Comparison of ENCODE assay signal across 18 cellular contexts in the genomic region with DNA sequence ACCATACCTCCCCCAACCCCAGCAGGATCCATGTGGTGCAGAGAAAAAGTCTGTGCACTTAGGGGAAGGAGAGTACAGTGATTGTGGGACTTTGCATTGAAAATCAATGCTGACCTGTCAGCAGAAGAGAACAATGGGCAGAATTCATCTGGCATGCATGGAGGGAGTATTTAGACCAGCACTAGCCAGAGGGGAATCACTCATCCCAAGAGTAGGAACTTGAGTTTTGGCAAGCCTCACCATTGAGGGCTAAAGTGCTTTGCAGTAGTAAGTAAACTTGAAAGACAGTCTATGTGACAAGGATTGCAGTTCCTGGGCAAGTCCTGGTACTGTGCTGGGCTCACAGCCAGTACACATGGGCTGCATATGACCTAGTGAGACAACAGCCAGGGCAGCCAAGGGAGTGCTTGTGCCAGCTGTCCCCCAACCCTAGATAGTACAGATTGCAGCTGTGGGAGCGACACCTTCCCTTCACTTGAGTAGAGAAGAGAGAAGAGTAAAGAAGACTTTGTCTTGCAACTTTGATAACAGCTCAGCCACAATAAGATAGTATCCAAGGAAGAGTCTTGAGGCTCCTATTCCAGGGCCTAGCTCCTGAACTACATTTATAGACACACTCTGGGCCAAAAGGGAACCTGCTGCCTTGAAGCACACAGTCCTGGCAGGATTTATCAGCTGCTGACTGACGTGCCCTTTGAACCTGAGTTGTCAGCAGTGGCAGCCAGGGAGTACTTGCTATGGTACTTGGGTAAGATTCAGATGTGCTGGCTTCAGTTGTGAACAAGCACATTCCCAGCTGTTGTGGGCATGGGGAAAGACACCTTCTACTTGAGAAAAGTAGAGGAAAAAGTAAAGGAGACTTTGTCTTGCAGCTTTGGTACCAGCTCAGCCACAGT. TPM values are rescaled to one million over a fixed set of nuclear protein-coding genes. Genes with fewer than 3 reads are reported as not detected.
A peak's percentile ranks its signal among the peaks of the same experiment; 100 is the strongest.
DNase-seq lines count a peak whose midpoint lies in the region; ATAC-seq and TF ChIP-seq lines count a peak whose summit lies in the region.
"Had no signal": no experiment of that assay in that cellular context is flagged by ENCODE, and none has a peak within 500 bp of the region (broad histone marks: within the 10 kb centered on the region; RNA-seq: fewer than 3 reads in every experiment).

No MANE protein-coding gene starts in this region.

- TF ChIP-seq CTCF in cardiac muscle cell (IDR thresholded peaks at IDR 0.05; ENCODE audit: low read depth, low read length) (no peak), right atrium auricular region (IDR thresholded peaks at IDR 0.05) (no peak), testis (IDR thresholded peaks at IDR 0.05) (no peak), gastroesophageal sphincter (IDR thresholded peaks at IDR 0.05) (no peak)

- 60 to 88% methylated on average over 1 of the region's 2 CpGs for WGBS in testis, 2 donors
- 72% methylated on average over 2 of the region's 2 CpGs; no CpG with 5 or more reads in 1 of the 2 donors for WGBS in gastroesophageal sphincter (ENCODE audit: low coverage in 1 of 2), 2 donors

- no peak for TF ChIP-seq EP300 in gastroesophageal sphincter (IDR thresholded peaks at IDR 0.05)

- no peak for ATAC-seq in gastroesophageal sphincter

- H3K36me3 ChIP-seq in cardiac muscle cell (no peaks in the 10 kb centered on the region), right atrium auricular region (no peaks in the 10 kb centered on the region), testis (ENCODE audit: low read depth, missing control alignments) (no peaks in the 10 kb centered on the region), gastroesophageal sphincter (no peaks in the 10 kb centered on the region)
- H3K36me3 ChIP-seq: HAP-1, SJCRH30 had no signal

- DNase-seq in cardiac muscle cell (ENCODE audit: low read depth in 1 of 2, low spot score in 1 of 2) = no peak
- no peak for DNase-seq in right atrium auricular region (ENCODE audit: low spot score)
- DNase-seq in NCI-H446 (lab: John Stamatoyannopoulos, UW) = peak; percentile 5 to 50
- DNase-seq in foreskin melanocyte = peak; percentile 82
- DNase-seq in testis = peak; percentile 15
- no peak for DNase-seq in NCI-H2227 treated with DMSO at 0.1 percent for 48 hours (lab: John Stamatoyannopoulos, UW)
- DNase-seq: ACHN; CD8-positive, alpha-beta memory T cell; EL; NCI-H1417 treated with DMSO at 0.1 percent for 48 hours; NCI-H2081 treated with DMSO at 0.1 percent for 48 hours; NCI-H345; NCI-H82; SJCRH30; SW 1271 had no signal

- no peak for TF ChIP-seq POLR2A in testis (IDR thresholded peaks at IDR 0.05)
- no peak for TF ChIP-seq POLR2A in gastroesophageal sphincter (IDR thresholded peaks at IDR 0.05)

- no peaks in the 10 kb centered on the region for H3K4me1 ChIP-seq in cardiac muscle cell (ENCODE audit: low read depth)
- no peaks in the 10 kb centered on the region for H3K4me1 ChIP-seq in right atrium auricular region
- no peaks in the 10 kb centered on the region for H3K4me1 ChIP-seq in testis
- H3K4me1 ChIP-seq in gastroesophageal sphincter = no peaks in the 10 kb centered on the region
- H3K4me1 ChIP-seq: SJCRH30 had no signal

- intact Hi-C loops in testis (cut with DNase I; ENCODE audit: low total_unique reads) = no loop called here

- H3K27ac ChIP-seq in cardiac muscle cell (peak overlapping the region; percentile 34), right atrium auricular region (no peak overlapping the region), testis (no peak overlapping the region), gastroesophageal sphincter (no peak overlapping the region)
- H3K27ac ChIP-seq: SJCRH30 had no signal

- no peak overlapping the region for H3K4me3 ChIP-seq in cardiac muscle cell
- no peak overlapping the region for H3K4me3 ChIP-seq in right atrium auricular region
- no peak overlapping the region for H3K4me3 ChIP-seq in testis
- no peak overlapping the region for H3K4me3 ChIP-seq in gastroesophageal sphincter
- H3K4me3 ChIP-seq: HAP-1, SJCRH30 had no signal

- H3K27me3 ChIP-seq in cardiac muscle cell (no peaks in the 10 kb centered on the region), right atrium auricular region (no peaks in the 10 kb centered on the region), testis (no peaks in the 10 kb centered on the region), gastroesophageal sphincter (no peaks in the 10 kb centered on the region)
- H3K27me3 ChIP-seq: SJCRH30 had no signal

- no peaks in the 10 kb centered on the region for H3K9me3 ChIP-seq in cardiac muscle cell (ENCODE audit: low read depth)
- H3K9me3 ChIP-seq in right atrium auricular region = peaks cover 0 to 19% of the 10 kb centered on the region in 2 donors
- no peaks in the 10 kb centered on the region for H3K9me3 ChIP-seq in testis
- no peaks in the 10 kb centered on the region for H3K9me3 ChIP-seq in gastroesophageal sphincter
- H3K9me3 ChIP-seq: HAP-1, SJCRH30 had no signal

RNA-seq across cellular contexts. Expression of a gene that starts 48.7 kb away (rescaled TPM):
- total RNA-seq in cardiac muscle cell (2.6 and 2.7 TPM in 2 replicates), right atrium auricular region (1 to 10 TPM; 2.9 to 3.0 TPM), testis (1 to 10 TPM; 4.9 to 9.0 TPM), gastroesophageal sphincter (10 to 100 TPM in 1 of 4 donors, 1 to 10 TPM in 3; 5.2 to 11.4 (median 5.6) TPM)
- polyA plus RNA-seq in cardiac muscle cell (1.6 and 2.1 TPM in 2 replicates), testis (ENCODE audit: insufficient read depth, low read depth, low replicate concordance) (3.2 TPM)
- total RNA-seq: HT-29 had no signal

Comparison
In these comparisons a context has a peak if more than half of its experiments do, and no peak if none do; other contexts are left out.
1. DNase-seq: peak in NCI-H446 (2 of 2), foreskin melanocyte (single experiment) and testis (single experiment); none in cardiac muscle cell (0 of 2), right atrium auricular region (single experiment) and NCI-H2227 treated with DMSO at 0.1 percent for 48 hours (single experiment).